In genomic region chr17:27984816-27985215, GRCh38 we compare ENCODE assay signal across 18 cellular contexts. TPM values are rescaled to one million over a fixed set of nuclear protein-coding genes. Genes with fewer than 3 reads are reported as not detected.
DNase-seq lines count a peak whose midpoint lies in the region; ATAC-seq and TF ChIP-seq lines count a peak whose summit lies in the region.
"Had no signal": no experiment of that assay in that cellular context is flagged by ENCODE, and none has a peak within 500 bp of the region (broad histone marks: within the 10 kb centered on the region; RNA-seq: fewer than 3 reads in every experiment).

No MANE protein-coding gene starts in this region.

- TF ChIP-seq CTCF in DOHH2 (IDR thresholded peaks at IDR 0.05; ENCODE audit: low read depth, low read length, poor library complexity, severe bottlenecking) (no peak), spleen (IDR thresholded peaks at IDR 0.05 in 8 of 11, conservative IDR thresholded peaks at IDR 0.05 in 3 of 11) (no peak)

- no peaks in the 10 kb centered on the region for H3K79me2 ChIP-seq in DOHH2 (ENCODE audit: control insufficient read depth, low read length)

- H4K20me1 ChIP-seq in DOHH2 (ENCODE audit: control insufficient read depth, insufficient read depth, low read depth, low read length) = no peaks in the 10 kb centered on the region

- intact Hi-C loops in right cardiac atrium (cut with DNase I) = no loop called here
- intact Hi-C loops in spleen (cut with DNase I; ENCODE audit: low total_unique reads) = no loop called here

- DNase-seq in right cardiac atrium = peak; percentile 31 to 61 (median 46)
- DNase-seq in spleen = peak; percentile 81
- no peak for DNase-seq in NCI-H69 (lab: John Stamatoyannopoulos, UW)
- no peak for DNase-seq in mucosa of gallbladder (ENCODE audit: low spot score)
- DNase-seq in LoVo (ENCODE audit: low spot score) = no peak
- DNase-seq: activated CD4-positive, alpha-beta T cell treated with anti-CD3 and anti-CD28 coated beads, Interleukin-2, amount 10 ng/mL, durations not matched to agents 24 days and 14 days; activated CD8-positive, alpha-beta memory T cell treated with anti-CD3 and anti-CD28 coated beads, Interleukin-2, amount 50 U/mL, for 48 hours; activated effector memory CD4-positive, alpha-beta T cell treated with anti-CD3 and anti-CD28 coated beads, Interleukin-2, amount 50 U/mL, for 16 hours; HFFc6; hippocampal formation; kidney glomerular epithelial cell; NCI-H2171 treated with DMSO at 0.1 percent for 48 hours; retina; RPMI8226; stimulated activated naive CD8-positive, alpha-beta T cell treated with anti-CD3 and anti-CD28 coated beads, Interleukin-15, Interleukin-2, amounts not matched to agents 100 U/mL and 50 U/mL, for 24 hours had no signal

- H3K27me3 ChIP-seq in DOHH2 (ENCODE audit: control insufficient read depth, low read length) = no peaks in the 10 kb centered on the region
- H3K27me3 ChIP-seq in right cardiac atrium (ENCODE audit: control insufficient read depth, insufficient read depth) = no peaks in the 10 kb centered on the region
- H3K27me3 ChIP-seq in spleen (replicated peaks in 1 of 7) = peaks cover 0 to 8% (median 0%) of the 10 kb centered on the region in 7 donors

- no peaks in the 10 kb centered on the region for H3K9me3 ChIP-seq in DOHH2 (ENCODE audit: control insufficient read depth, insufficient read depth, low read length)
- H3K9me3 ChIP-seq in right cardiac atrium (ENCODE audit: control insufficient read depth, low read length) = no peaks in the 10 kb centered on the region
- no peaks in the 10 kb centered on the region for H3K9me3 ChIP-seq in spleen

- H3K4me2 ChIP-seq in DOHH2 (ENCODE audit: low read length) = peak overlapping the region; percentile 53

- H3K27ac ChIP-seq in DOHH2 (ENCODE audit: low read depth, low read length) (no peak overlapping the region), angular gyrus (ENCODE audit: low read depth, low read length) (peak overlapping the region; percentile 40), right cardiac atrium (ENCODE audit: low read length) (peak overlapping the region; percentile 43), spleen (peak overlapping the region; percentile 37 to 86 (median 74))

- 34% methylated on average over 6 of the region's 6 CpGs for WGBS in right cardiac atrium
- 25 to 36% (median 29%) methylated on average over 6 of the region's 6 CpGs for WGBS in spleen, 5 donors

- H3K36me3 ChIP-seq in DOHH2 (ENCODE audit: control insufficient read depth, low read length) (no peaks in the 10 kb centered on the region), spleen (no peaks in the 10 kb centered on the region)

- H3F3A ChIP-seq in DOHH2 (ENCODE audit: control insufficient read depth, insufficient read depth) = peaks cover 7% of the 10 kb centered on the region; the same call in 1 of the 2 replicates

- H3K4me1 ChIP-seq in DOHH2 (ENCODE audit: control insufficient read depth, low read length) (peaks cover 41% of the 10 kb centered on the region), right cardiac atrium (ENCODE audit: control insufficient read depth, insufficient read depth, low read length) (peaks cover 3% of the 10 kb centered on the region), spleen (peaks cover 6 to 40% (median 12%) of the 10 kb centered on the region in 6 donors)

- no peaks in the 10 kb centered on the region for H3K9me2 ChIP-seq in DOHH2 (replicated peaks; ENCODE audit: control insufficient read depth, low read length)

- peak in 1 of 3 donors; percentile 9 for TF ChIP-seq POLR2A in spleen (IDR thresholded peaks at IDR 0.05)

- ATAC-seq in right cardiac atrium (peak; percentile 54 to 67), HG02970 (IDR thresholded peaks at IDR 0.05; ENCODE audit: low FRiP score, unreplicated experiment) (no peak)
- ATAC-seq: stimulated activated naive CD8-positive, alpha-beta T cell treated with anti-CD3 and anti-CD28 coated beads, Interleukin-15, Interleukin-2, amounts not matched to agents 100 U/mL and 50 U/mL, for 24 hours had no signal

- H3K4me3 ChIP-seq in DOHH2 (ENCODE audit: low read length) (peak overlapping the region; percentile 46), right cardiac atrium (ENCODE audit: low read length) (no peak overlapping the region), spleen (peak overlapping the region in 2 of 8 donors; percentile 18 to 48)

RNA-seq across cellular contexts. Expression of gene NLK, which starts 57.7 kb away (rescaled TPM):
- total RNA-seq in right cardiac atrium (10 to 100 TPM; 21.4 to 28.1 (median 24.7) TPM), spleen (10 to 100 TPM; 22.5 to 49.4 (median 37.0) TPM), mucosa of gallbladder (35.7 TPM)
- polyA plus RNA-seq in right cardiac atrium (11.7 TPM), spleen (10 to 100 TPM; 12.6 to 15.3 (median 13.9) TPM)

Comparison
In these comparisons a context has a peak if more than half of its experiments do, and no peak if none do; other contexts are left out.
1. DNase-seq: peak in right cardiac atrium (3 of 3) and spleen (single experiment); none in NCI-H69 (single experiment), mucosa of gallbladder (single experiment) and LoVo (single experiment).